ENCODE assay signal across 1 cellular context in the genomic region with DNA sequence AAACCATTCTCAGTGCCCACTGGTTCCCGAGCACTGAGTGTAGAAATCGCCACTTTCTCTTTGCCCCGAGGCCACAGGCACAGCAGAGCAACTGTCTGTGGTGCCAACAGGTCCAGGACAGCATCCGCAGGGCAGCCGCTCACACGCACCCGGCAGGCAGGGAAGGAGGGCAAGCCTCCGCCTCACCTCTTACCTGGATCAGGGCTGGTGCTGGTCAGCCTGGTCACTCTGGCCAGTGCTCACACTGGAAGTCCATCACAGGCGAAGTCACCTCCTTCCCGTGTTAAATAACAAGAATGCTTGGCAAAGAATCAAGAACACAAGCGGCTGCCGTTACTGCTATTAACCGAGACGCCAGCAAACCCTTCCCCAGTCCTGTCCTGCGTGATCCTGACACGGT.
TF ChIP-seq lines count a peak whose summit lies in the region.

No MANE protein-coding gene starts in this region.

TF ChIP-seq in GM12878, 131 proteins besides CTCF, POLR2A, EP300 and RAD21:
- TF ChIP-seq BHLHE40 (IDR thresholded peaks at IDR 0.05; ENCODE audit: borderline replicate concordance in 1 of 2, low read depth in 2 of 2, low read length in 1 of 2) (no peak), POU2F2 (IDR thresholded peaks at IDR 0.05; ENCODE audit: borderline replicate concordance, low read depth, low read length) (no peak), FOXK2 (IDR thresholded peaks at IDR 0.05) (no peak), KAT2A (conservative IDR thresholded peaks at IDR 0.05; ENCODE audit: control insufficient read depth, low read depth, low read length) (no peak), PAX5 (IDR thresholded peaks at IDR 0.05; ENCODE audit: borderline replicate concordance, low read depth, low read length) (no peak), YBX1 (IDR thresholded peaks at IDR 0.05) (no peak), CEBPB (IDR thresholded peaks at IDR 0.05; ENCODE audit: borderline replicate concordance in 1 of 2, low read depth in 2 of 2, low read length in 2 of 2) (no peak), RAD51 (IDR thresholded peaks at IDR 0.05) (no peak), STAT3 (IDR thresholded peaks at IDR 0.05; ENCODE audit: low read depth, low read length) (no peak), JUNB (IDR thresholded peaks at IDR 0.05) (no peak), PAX8 (IDR thresholded peaks at IDR 0.05) (no peak), ETV6 (conservative IDR thresholded peaks at IDR 0.05 in 1 of 2, IDR thresholded peaks at IDR 0.05 in 1 of 2; ENCODE audit: borderline replicate concordance in 1 of 2, low read depth in 1 of 2) (no peak), ZNF24 (IDR thresholded peaks at IDR 0.05) (no peak), KDM1A (IDR thresholded peaks at IDR 0.05; ENCODE audit: borderline replicate concordance) (no peak)
- TF ChIP-seq, protein P1, sequence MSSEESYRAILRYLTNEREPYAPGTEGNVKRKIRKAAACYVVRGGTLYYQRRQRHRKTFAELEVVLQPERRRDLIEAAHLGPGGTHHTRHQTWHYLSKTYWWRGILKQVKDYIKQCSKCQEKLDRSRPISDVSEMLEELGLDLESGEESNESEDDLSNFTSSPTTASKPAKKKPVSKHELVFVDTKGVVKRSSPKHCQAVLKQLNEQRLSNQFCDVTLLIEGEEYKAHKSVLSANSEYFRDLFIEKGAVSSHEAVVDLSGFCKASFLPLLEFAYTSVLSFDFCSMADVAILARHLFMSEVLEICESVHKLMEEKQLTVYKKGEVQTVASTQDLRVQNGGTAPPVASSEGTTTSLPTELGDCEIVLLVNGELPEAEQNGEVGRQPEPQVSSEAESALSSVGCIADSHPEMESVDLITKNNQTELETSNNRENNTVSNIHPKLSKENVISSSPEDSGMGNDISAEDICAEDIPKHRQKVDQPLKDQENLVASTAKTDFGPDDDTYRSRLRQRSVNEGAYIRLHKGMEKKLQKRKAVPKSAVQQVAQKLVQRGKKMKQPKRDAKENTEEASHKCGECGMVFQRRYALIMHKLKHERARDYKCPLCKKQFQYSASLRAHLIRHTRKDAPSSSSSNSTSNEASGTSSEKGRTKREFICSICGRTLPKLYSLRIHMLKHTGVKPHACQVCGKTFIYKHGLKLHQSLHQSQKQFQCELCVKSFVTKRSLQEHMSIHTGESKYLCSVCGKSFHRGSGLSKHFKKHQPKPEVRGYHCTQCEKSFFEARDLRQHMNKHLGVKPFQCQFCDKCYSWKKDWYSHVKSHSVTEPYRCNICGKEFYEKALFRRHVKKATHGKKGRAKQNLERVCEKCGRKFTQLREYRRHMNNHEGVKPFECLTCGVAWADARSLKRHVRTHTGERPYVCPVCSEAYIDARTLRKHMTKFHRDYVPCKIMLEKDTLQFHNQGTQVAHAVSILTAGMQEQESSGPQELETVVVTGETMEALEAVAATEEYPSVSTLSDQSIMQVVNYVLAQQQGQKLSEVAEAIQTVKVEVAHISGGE (CRISPR knock-in tag; IDR thresholded peaks at IDR 0.05): no peak
- TF ChIP-seq, protein P2, sequence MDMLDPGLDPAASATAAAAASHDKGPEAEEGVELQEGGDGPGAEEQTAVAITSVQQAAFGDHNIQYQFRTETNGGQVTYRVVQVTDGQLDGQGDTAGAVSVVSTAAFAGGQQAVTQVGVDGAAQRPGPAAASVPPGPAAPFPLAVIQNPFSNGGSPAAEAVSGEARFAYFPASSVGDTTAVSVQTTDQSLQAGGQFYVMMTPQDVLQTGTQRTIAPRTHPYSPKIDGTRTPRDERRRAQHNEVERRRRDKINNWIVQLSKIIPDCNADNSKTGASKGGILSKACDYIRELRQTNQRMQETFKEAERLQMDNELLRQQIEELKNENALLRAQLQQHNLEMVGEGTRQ (IDR thresholded peaks at IDR 0.05; ENCODE audit: borderline replicate concordance, low read depth, low read length): no peak
- TF ChIP-seq, protein P3, sequence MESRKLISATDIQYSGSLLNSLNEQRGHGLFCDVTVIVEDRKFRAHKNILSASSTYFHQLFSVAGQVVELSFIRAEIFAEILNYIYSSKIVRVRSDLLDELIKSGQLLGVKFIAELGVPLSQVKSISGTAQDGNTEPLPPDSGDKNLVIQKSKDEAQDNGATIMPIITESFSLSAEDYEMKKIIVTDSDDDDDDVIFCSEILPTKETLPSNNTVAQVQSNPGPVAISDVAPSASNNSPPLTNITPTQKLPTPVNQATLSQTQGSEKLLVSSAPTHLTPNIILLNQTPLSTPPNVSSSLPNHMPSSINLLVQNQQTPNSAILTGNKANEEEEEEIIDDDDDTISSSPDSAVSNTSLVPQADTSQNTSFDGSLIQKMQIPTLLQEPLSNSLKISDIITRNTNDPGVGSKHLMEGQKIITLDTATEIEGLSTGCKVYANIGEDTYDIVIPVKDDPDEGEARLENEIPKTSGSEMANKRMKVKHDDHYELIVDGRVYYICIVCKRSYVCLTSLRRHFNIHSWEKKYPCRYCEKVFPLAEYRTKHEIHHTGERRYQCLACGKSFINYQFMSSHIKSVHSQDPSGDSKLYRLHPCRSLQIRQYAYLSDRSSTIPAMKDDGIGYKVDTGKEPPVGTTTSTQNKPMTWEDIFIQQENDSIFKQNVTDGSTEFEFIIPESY (IDR thresholded peaks at IDR 0.05): no peak
- TF ChIP-seq, protein P4, sequence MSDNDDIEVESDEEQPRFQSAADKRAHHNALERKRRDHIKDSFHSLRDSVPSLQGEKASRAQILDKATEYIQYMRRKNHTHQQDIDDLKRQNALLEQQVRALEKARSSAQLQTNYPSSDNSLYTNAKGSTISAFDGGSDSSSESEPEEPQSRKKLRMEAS (IDR thresholded peaks at IDR 0.05; ENCODE audit: low read depth, low read length): no peak
- TF ChIP-seq, protein P5, sequence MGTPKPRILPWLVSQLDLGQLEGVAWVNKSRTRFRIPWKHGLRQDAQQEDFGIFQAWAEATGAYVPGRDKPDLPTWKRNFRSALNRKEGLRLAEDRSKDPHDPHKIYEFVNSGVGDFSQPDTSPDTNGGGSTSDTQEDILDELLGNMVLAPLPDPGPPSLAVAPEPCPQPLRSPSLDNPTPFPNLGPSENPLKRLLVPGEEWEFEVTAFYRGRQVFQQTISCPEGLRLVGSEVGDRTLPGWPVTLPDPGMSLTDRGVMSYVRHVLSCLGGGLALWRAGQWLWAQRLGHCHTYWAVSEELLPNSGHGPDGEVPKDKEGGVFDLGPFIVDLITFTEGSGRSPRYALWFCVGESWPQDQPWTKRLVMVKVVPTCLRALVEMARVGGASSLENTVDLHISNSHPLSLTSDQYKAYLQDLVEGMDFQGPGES (IDR thresholded peaks at IDR 0.05): no peak
